8 cellular contexts compared by ENCODE assay signal in the genomic region with DNA sequence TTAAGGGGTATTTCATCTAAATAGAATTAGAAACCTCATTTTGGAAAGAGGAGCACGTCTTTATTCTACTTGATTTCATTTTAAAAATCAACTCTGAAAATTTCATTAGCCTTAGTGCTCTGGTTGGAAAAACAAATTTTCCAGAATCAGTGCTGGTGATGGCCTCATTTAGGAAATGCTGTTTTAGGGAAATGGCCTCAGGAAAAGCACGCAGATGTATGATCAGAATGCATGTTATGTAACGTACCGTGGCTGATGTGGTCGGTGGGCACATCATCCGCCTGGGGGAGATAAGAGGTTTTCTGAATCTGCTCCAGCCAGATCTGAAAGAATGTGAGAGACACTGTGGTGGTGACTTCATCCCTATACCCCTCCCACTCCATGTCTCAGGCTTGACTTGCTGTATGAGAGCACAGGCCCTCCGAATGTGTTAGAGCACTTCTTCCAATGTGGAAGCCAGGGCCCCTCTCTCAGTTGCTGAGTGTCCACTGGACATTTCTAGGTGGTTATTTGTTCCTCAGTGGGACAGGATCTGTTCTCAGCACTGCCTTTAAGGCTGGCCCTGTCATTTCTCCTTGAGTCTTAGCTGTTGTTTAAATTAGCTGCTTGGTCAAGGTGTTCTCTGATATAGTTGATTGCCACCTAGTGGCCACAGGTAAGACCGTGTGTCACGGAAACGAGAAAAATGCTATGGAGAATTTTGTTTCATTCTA.
A peak's percentile ranks its signal among the peaks of the same experiment; 100 is the strongest.
DNase-seq lines count a peak whose midpoint lies in the region; ATAC-seq and TF ChIP-seq lines count a peak whose summit lies in the region.

No MANE protein-coding gene starts in this region.

- no peaks in the 10 kb centered on the region for H3K36me3 Mint-ChIP-seq in activated B cell treated with CpG ODN at 0.5 μM for 24 hours (ENCODE audit: low read depth)
- H3K36me3 Mint-ChIP-seq in mesothelial cell of epicardium: no peaks in the 10 kb centered on the region

- H3K4me1 Mint-ChIP-seq in activated B cell treated with CpG ODN at 0.5 μM for 24 hours (peaks cover 11% of the 10 kb centered on the region), mesothelial cell of epicardium (peaks cover 34% of the 10 kb centered on the region)

- peak; percentile 46 for DNase-seq in 8988T
- DNase-seq in GM04504 (ENCODE audit: low read depth): peak; percentile 29
- peak; percentile 47 for DNase-seq in NCI-H1105 (lab: John Stamatoyannopoulos, UW)
- no peak for DNase-seq in activated B cell treated with CpG ODN at 0.5 μM for 24 hours
- DNase-seq in dermis microvascular lymphatic vessel endothelial cell (ENCODE audit: low read depth in 2 of 2): peak; percentile 65 to 79
- DNase-seq in mesothelial cell of epicardium (ENCODE audit: low spot score in 2 of 2, unreplicated experiment in 2 of 2): peak in 1 of 2 experiments; percentile 45
- DNase-seq in testis: peak; percentile 57

- peaks cover 51% of the 10 kb centered on the region for H3K4me1 ChIP-seq in testis

- no peak for TF ChIP-seq POLR2A in testis (IDR thresholded peaks at IDR 0.05)

- H3K27ac ChIP-seq in testis: peak overlapping the region in 1 of 2 donors; percentile 37

- 55 to 68% methylated on average over 10 of the region's 10 CpGs for WGBS in testis, 2 donors

- no peaks in the 10 kb centered on the region for H3K9me3 ChIP-seq in testis

- POLR2A ChIA-PET in activated B cell treated with CpG ODN at 0.5 μM for 24 hours (lab: Charles Lee): interaction anchor here (0.6 kb wide), 1 partner anchor 75 kb away, joined by 8 read pairs; no protein-coding TSS in a partner anchor

- H3K27ac Mint-ChIP-seq in activated B cell treated with CpG ODN at 0.5 μM for 24 hours (no peak overlapping the region), mesothelial cell of epicardium (peak overlapping the region; percentile 79)

- H3K4me3 ChIP-seq in testis: no peak overlapping the region

- ATAC-seq in HG02588 (IDR thresholded peaks at IDR 0.05; ENCODE audit: unreplicated experiment) (peak; percentile 78), activated B cell treated with CpG ODN at 0.5 μM for 24 hours (ENCODE audit: low read depth) (peak; percentile 92)

- H3K9me3 Mint-ChIP-seq in activated B cell treated with CpG ODN at 0.5 μM for 24 hours (no peaks in the 10 kb centered on the region), mesothelial cell of epicardium (no peaks in the 10 kb centered on the region)

- no peaks in the 10 kb centered on the region for H3K36me3 ChIP-seq in testis (ENCODE audit: low read depth, missing control alignments)

- H3K4me3 Mint-ChIP-seq in activated B cell treated with CpG ODN at 0.5 μM for 24 hours (no peak overlapping the region), mesothelial cell of epicardium (no peak overlapping the region)

- no peaks in the 10 kb centered on the region for H3K27me3 ChIP-seq in testis

- CTCF ChIA-PET in activated B cell treated with CpG ODN at 0.5 μM for 24 hours (lab: Charles Lee): interaction anchor here (0.6 to 9.7 kb wide), 21 partner anchors 10 to 211 kb away, joined by 3 to 204 read pairs (median 4); a partner anchor contains a TSS

- intact Hi-C loops in activated B cell treated with CpG ODN at 0.5 μM for 24 hours (cut with micrococcal nuclease) (loop anchor here (1.0 kb wide), 6 partner anchors 14 to 153 kb away; a partner anchor contains a TSS), testis (cut with DNase I; ENCODE audit: low total_unique reads) (no loop called here)

- TF ChIP-seq CTCF in activated B cell treated with CpG ODN at 0.5 μM for 24 hours (IDR thresholded peaks at IDR 0.05) (no peak), mesothelial cell of epicardium (IDR thresholded peaks at IDR 0.05; ENCODE audit: unreplicated experiment) (peak; percentile 75), testis (IDR thresholded peaks at IDR 0.05) (peak; percentile 67 to 77 (median 77))

- H3K27me3 Mint-ChIP-seq in activated B cell treated with CpG ODN at 0.5 μM for 24 hours: no peaks in the 10 kb centered on the region
- no peaks in the 10 kb centered on the region for H3K27me3 Mint-ChIP-seq in mesothelial cell of epicardium (ENCODE audit: low read depth)
